Comparison of ENCODE assay signal across 1 cellular context in genomic region chr18:500230-500555, GRCh38.
TF ChIP-seq lines count a peak whose summit lies in the region.

No MANE protein-coding gene starts in this region.

TF ChIP-seq in WTC11, 78 proteins besides CTCF, POLR2A, EP300 and RAD21 (continued from another document):
- no peak for TF ChIP-seq ZSCAN18 (CRISPR knock-in tag; IDR thresholded peaks at IDR 0.05)
- no peak for TF ChIP-seq ATF3 (CRISPR knock-in tag; conservative IDR thresholded peaks at IDR 0.05)
- no peak for TF ChIP-seq TEAD4 (CRISPR knock-in tag; IDR thresholded peaks at IDR 0.05)
- no peak for TF ChIP-seq IRF2 (CRISPR knock-in tag; IDR thresholded peaks at IDR 0.05; ENCODE audit: borderline replicate concordance, low read depth)
- TF ChIP-seq CREM (CRISPR knock-in tag; IDR thresholded peaks at IDR 0.05), result no peak
- TF ChIP-seq ATF2 (CRISPR knock-in tag; IDR thresholded peaks at IDR 0.05; ENCODE audit: borderline replicate concordance, low read depth), result no peak
- no peak for TF ChIP-seq ZNF416 (CRISPR knock-in tag; IDR thresholded peaks at IDR 0.05)
- TF ChIP-seq ZBTB43 (CRISPR knock-in tag; IDR thresholded peaks at IDR 0.05), result no peak
- no peak for TF ChIP-seq AFF4 (CRISPR knock-in tag; IDR thresholded peaks at IDR 0.05; ENCODE audit: borderline replicate concordance)
- no peak for TF ChIP-seq STAT6 (CRISPR knock-in tag; conservative IDR thresholded peaks at IDR 0.05; ENCODE audit: low read depth)
- TF ChIP-seq ATF1 (CRISPR knock-in tag; IDR thresholded peaks at IDR 0.05), result no peak
- TF ChIP-seq CREB1 (CRISPR knock-in tag; IDR thresholded peaks at IDR 0.05), result no peak
